ENCODE assay signal across 15 cellular contexts in the genomic region with DNA sequence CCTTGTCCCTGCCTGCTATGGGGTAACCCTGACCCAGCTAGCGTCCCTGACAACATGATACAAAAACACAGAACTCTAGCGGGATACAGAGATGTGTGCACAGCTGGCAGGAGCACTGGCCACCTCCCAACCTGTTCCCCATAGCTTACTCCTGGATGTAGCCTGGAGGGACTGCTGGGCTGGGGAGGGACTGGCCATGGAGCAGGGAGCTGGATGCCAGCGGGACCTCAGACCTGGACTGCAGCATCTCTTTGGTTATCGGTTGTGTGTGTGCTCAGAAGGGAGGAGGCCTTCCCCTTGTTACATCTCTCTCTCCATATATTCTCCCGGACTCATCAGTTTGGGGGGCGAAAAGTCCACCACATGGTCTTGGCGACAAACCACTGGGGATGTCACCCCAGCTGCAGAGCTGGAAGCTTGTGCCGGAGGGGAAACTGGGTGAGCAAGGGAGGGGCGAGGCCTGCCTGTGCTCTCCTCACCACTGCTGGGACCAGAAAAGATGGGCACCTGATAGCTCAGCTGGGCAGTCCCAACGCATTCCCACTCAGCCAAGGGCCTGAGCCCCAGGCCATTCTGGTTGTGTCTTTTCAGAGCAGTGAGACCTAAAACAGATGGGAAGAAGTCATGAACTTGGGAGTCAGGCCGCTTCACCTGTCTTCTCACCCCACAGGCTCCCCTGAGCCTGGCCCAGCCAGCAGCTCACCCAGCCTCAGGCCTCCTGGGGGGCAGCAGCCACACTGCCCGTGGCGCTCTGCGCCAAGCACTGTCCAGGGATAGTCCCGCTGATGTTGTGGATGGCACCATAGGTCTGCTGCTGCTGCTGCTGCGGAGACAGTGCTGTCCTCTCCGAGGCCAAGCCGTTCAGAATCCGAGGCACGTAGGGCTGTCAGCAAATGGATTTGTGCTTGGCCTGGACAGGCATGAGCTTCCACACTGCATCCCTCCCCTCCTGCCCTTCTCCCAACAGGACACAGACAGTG. TPM values are rescaled to one million over a fixed set of nuclear protein-coding genes. Genes with fewer than 3 reads are reported as not detected.
DNase-seq lines count a peak whose midpoint lies in the region; ATAC-seq, FAIRE-seq and TF ChIP-seq lines count a peak whose summit lies in the region.
"Had no signal": no experiment of that assay in that cellular context is flagged by ENCODE, and none has a peak within 500 bp of the region (broad histone marks: within the 10 kb centered on the region; RNA-seq: fewer than 3 reads in every experiment).

No MANE protein-coding gene starts in this region.

- H3K9me1 ChIP-seq in K562 (ENCODE audit: control insufficient read depth, insufficient read depth, low read length) = no peaks in the 10 kb centered on the region

- FAIRE-seq in K562 (lab: Jason Lieb, UNC) = no peak

- no peak overlapping the region for H4K8ac ChIP-seq in H9 (replicated peaks; ENCODE audit: insufficient read length, low read depth, low read length)

- TF ChIP-seq EP300 in K562 (IDR thresholded peaks at IDR 0.05; ENCODE audit: low read length) = no peak

- H3K9ac ChIP-seq in BLaER1 = no peak overlapping the region
- no peak overlapping the region for H3K9ac ChIP-seq in H9 (ENCODE audit: extremely low read depth, insufficient read length, low read length)
- H3K9ac ChIP-seq in K562 (ENCODE audit: insufficient read depth in 1 of 2, low read depth in 2 of 2, low read length in 2 of 2) = peak overlapping the region in 1 of 2 experiments; percentile 23; a peak in 1 of 4 replicates

- H3K4me3 Mint-ChIP-seq in H9 (no peak overlapping the region; a peak in 1 of 5 replicates), MCF 10A (ENCODE audit: unreplicated experiment) (no peak overlapping the region)
- H3K4me3 Mint-ChIP-seq in naive thymus-derived CD8-positive, alpha-beta T cell = peak overlapping the region in 6 of 10 donors; percentile 14 to 77 (median 32)
- H3K4me3 Mint-ChIP-seq: brain had no signal

- no peak for ATAC-seq in K562
- no peak for ATAC-seq in naive thymus-derived CD8-positive, alpha-beta T cell

- H3K4me3 ChIP-seq in BLaER1 (no peak overlapping the region), K562 (no peak overlapping the region), MG63 (no peak overlapping the region)
- H3K4me3 ChIP-seq: PC-9, upper lobe of right lung had no signal

- no peak for TF ChIP-seq RAD21 in K562 (CRISPR knock-in tag; conservative IDR thresholded peaks at IDR 0.05 in 1 of 2, IDR thresholded peaks at IDR 0.05 in 1 of 2)

- H3K4me1 ChIP-seq in BLaER1 (peaks cover 68% of the 10 kb centered on the region), H9 (ENCODE audit: insufficient read depth, low read length) (no peaks in the 10 kb centered on the region), K562 (replicated peaks in 1 of 2; ENCODE audit: control insufficient read depth in 2 of 2, insufficient read depth in 2 of 2, low read length in 2 of 2) (peaks cover 9 to 42% of the 10 kb centered on the region in 2 experiments; a peak in 4 of 5 replicates)

- H2BK20ac ChIP-seq in H9 (ENCODE audit: low read depth, low read length, poor library complexity, severe bottlenecking) = no peak overlapping the region

- H2AFZ ChIP-seq in H9 (ENCODE audit: low read length) (no peak overlapping the region), K562 (ENCODE audit: low read depth, low read length) (no peak overlapping the region)
- H2AFZ ChIP-seq: PC-9 had no signal

- H4K91ac ChIP-seq in H9 (ENCODE audit: insufficient read length, low read depth, low read length) = no peak overlapping the region

- intact Hi-C loops in K562 (cut with micrococcal nuclease) (loop anchor here (2.0 to 10.0 kb wide), 3 partner anchors 70 to 192 kb away; partner anchors contain the start of genes ENAH and SRP9), MCF 10A (cut with micrococcal nuclease) (loop anchor here (1.0 to 5.0 kb wide), 3 partner anchors 69 to 289 kb away; partner anchors contain the start of gene SRP9)

- POLR2A ChIA-PET in K562 (lab: Yijun Ruan, JAX) (interaction anchor here (0.7 to 1.3 kb wide), 4 partner anchors 11 to 208 kb away, joined by 3 to 4 read pairs (median 4); partner anchors contain the start of gene TMEM63A), MCF 10A (lab: Yijun Ruan, JAX) (interaction anchor here (0.7 to 3.0 kb wide), 7 partner anchors 28 to 369 kb away, joined by 3 to 22 read pairs (median 3); partner anchors contain the start of gene SRP9)
- POLR2A ChIA-PET in naive thymus-derived CD8-positive, alpha-beta T cell (lab: Charles Lee) = interaction anchor here (0.6 to 6.5 kb wide), 7 partner anchors 12 to 126 kb away, joined by 3 to 52 read pairs (median 5); partner anchors contain the start of genes SRP9 and TMEM63A

- no peak overlapping the region for H2BK12ac ChIP-seq in H9 (ENCODE audit: insufficient read length, low read depth, low read length)

- H3K27ac ChIP-seq in BLaER1 = peak overlapping the region; percentile 1; the same call in 1 of the 2 replicates
- H3K27ac ChIP-seq in H9 (ENCODE audit: insufficient read length, low read depth, low read length) = no peak overlapping the region
- no peak overlapping the region for H3K27ac ChIP-seq in K562 (ENCODE audit: extremely low read depth, low read depth, low read length)
- H3K27ac ChIP-seq: PC-9, upper lobe of right lung had no signal

- peaks cover 47 to 71% (median 52%) of the 10 kb centered on the region in 3 experiments for H3K36me3 Mint-ChIP-seq in H9 (ENCODE audit: insufficient read depth in 1 of 3, low read depth in 3 of 3)
- H3K36me3 Mint-ChIP-seq in naive thymus-derived CD8-positive, alpha-beta T cell = peaks cover 0 to 43% (median 7%) of the 10 kb centered on the region in 3 donors
- peaks cover 42% of the 10 kb centered on the region for H3K36me3 Mint-ChIP-seq in MCF 10A (ENCODE audit: insufficient read depth, unreplicated experiment)

- H4K5ac ChIP-seq in H9 (ENCODE audit: insufficient read length, low read depth, low read length) = no peak overlapping the region

- H3K36me3 ChIP-seq in BLaER1 (peaks cover 58% of the 10 kb centered on the region), K562 (ENCODE audit: control insufficient read depth, insufficient read depth, low read length) (peaks cover 32% of the 10 kb centered on the region), MG63 (peaks cover 34% of the 10 kb centered on the region)

- H3K9me3 Mint-ChIP-seq in H9 = peaks cover 5 to 6% of the 10 kb centered on the region in 2 experiments
- H3K9me3 Mint-ChIP-seq in naive thymus-derived CD8-positive, alpha-beta T cell = no peaks in the 10 kb centered on the region
- H3K9me3 Mint-ChIP-seq in MCF 10A (ENCODE audit: unreplicated experiment) = no peaks in the 10 kb centered on the region

- no peak for TF ChIP-seq CTCF in H9 (conservative IDR thresholded peaks at IDR 0.05)
- TF ChIP-seq CTCF in K562 (IDR thresholded peaks at IDR 0.05 in 2 of 3, conservative IDR thresholded peaks at IDR 0.05 in 1 of 3; ENCODE audit: insufficient read depth in 2 of 3, low read depth in 1 of 3, low read length in 3 of 3) = no peak
- TF ChIP-seq CTCF in MCF 10A (IDR thresholded peaks at IDR 0.05; ENCODE audit: unreplicated experiment) = no peak

- H3K27ac Mint-ChIP-seq in H9 (peak overlapping the region in 2 of 3 experiments; percentile 49 to 92; a peak in 3 of 7 replicates), MCF 10A (ENCODE audit: low read depth, unreplicated experiment) (no peak overlapping the region)
- H3K27ac Mint-ChIP-seq in naive thymus-derived CD8-positive, alpha-beta T cell = peak overlapping the region; percentile 66 to 98 (median 94)

- WGBS in H9 (ENCODE audit: extremely low coverage, insufficient read length, low lambda C conversion rate) = no CpG with 5 or more reads among the region's 20 CpGs
- 90% methylated on average over 20 of the region's 20 CpGs for WGBS in K562 (ENCODE audit: insufficient coverage, low coverage, missing lambda C conversion rate)

- H3K56ac ChIP-seq in H9 (ENCODE audit: insufficient read length, low read depth, low read length) = no peak overlapping the region

- no peak overlapping the region for H3T11ph ChIP-seq in H9 (ENCODE audit: low read length)

- H3K14ac ChIP-seq in H9 (ENCODE audit: insufficient read depth, low read length) = no peak overlapping the region

- H3K4me2 ChIP-seq in BLaER1 = no peak overlapping the region
- no peak overlapping the region for H3K4me2 ChIP-seq in H9 (ENCODE audit: insufficient read depth, insufficient read length, low read length)
- no peak overlapping the region for H3K4me2 ChIP-seq in K562 (ENCODE audit: insufficient read depth, low read length)
- H3K4me2 ChIP-seq: PC-9 had no signal

- no peaks in the 10 kb centered on the region for H3K27me3 ChIP-seq in BLaER1
- no peaks in the 10 kb centered on the region for H3K27me3 ChIP-seq in H9 (ENCODE audit: insufficient read depth, low read length)
- no peaks in the 10 kb centered on the region for H3K27me3 ChIP-seq in K562 (ENCODE audit: control insufficient read depth in 2 of 2, insufficient read depth in 2 of 2, low read length in 2 of 2)
- H3K27me3 ChIP-seq in MG63 = no peaks in the 10 kb centered on the region
- H3K27me3 ChIP-seq: upper lobe of right lung had no signal

- H2BK15ac ChIP-seq in H9 (ENCODE audit: low read depth, low read length) = no peak overlapping the region

- no peak overlapping the region for H3K4ac ChIP-seq in H9 (ENCODE audit: low read depth, low read length)

- H2BK120ac ChIP-seq in H9 (ENCODE audit: low read depth, low read length, poor library complexity, severe bottlenecking) = no peak overlapping the region

- no peaks in the 10 kb centered on the region for H3K27me3 Mint-ChIP-seq in H9 (ENCODE audit: low read depth)
- no peaks in the 10 kb centered on the region for H3K27me3 Mint-ChIP-seq in naive thymus-derived CD8-positive, alpha-beta T cell
- no peaks in the 10 kb centered on the region for H3K27me3 Mint-ChIP-seq in MCF 10A (ENCODE audit: insufficient read depth, unreplicated experiment)
- H3K27me3 Mint-ChIP-seq: brain had no signal

- no peak for TF ChIP-seq POLR2A in K562 (conservative IDR thresholded peaks at IDR 0.05)

- no peaks in the 10 kb centered on the region for H3K79me2 ChIP-seq in H9 (ENCODE audit: insufficient read depth, low read length)
- H3K79me2 ChIP-seq in K562 (ENCODE audit: control insufficient read depth, insufficient read depth, low read length) = no peaks in the 10 kb centered on the region

- no peak overlapping the region for H2BK5ac ChIP-seq in H9 (ENCODE audit: insufficient read length, low read length)

- CTCF ChIA-PET in K562 (lab: Yijun Ruan, JAX; ENCODE audit: low intra/inter-chr PET ratio) = interaction anchor here (0.7 to 3.6 kb wide), 6 partner anchors 71 to 371 kb away, joined by 3 to 53 read pairs (median 3); no protein-coding TSS in a partner anchor
- CTCF ChIA-PET in MCF 10A (lab: Yijun Ruan, JAX) = interaction anchor here (0.5 to 6.3 kb wide), 39 partner anchors 9 to 1202 kb away, joined by 3 to 58 read pairs (median 5); partner anchors contain the start of genes ENAH, SRP9 and TMEM63A

- H3K9me3 ChIP-seq in BLaER1 (peaks cover 10% of the 10 kb centered on the region), H9 (ENCODE audit: control insufficient read depth, low read depth, low read length) (peaks cover under 1% of the 10 kb centered on the region), K562 (replicated peaks; ENCODE audit: control insufficient read depth, insufficient read depth, low read depth, low read length) (no peaks in the 10 kb centered on the region), MG63 (no peaks in the 10 kb centered on the region)
- H3K9me3 ChIP-seq: upper lobe of right lung had no signal

- no peaks in the 10 kb centered on the region for H3K23me2 ChIP-seq in H9 (ENCODE audit: insufficient read length, low read depth, low read length, poor library complexity, severe bottlenecking)

- H4K20me1 ChIP-seq in BLaER1 (no peaks in the 10 kb centered on the region), H9 (ENCODE audit: control insufficient read depth, insufficient read depth, insufficient read length) (no peaks in the 10 kb centered on the region), K562 (replicated peaks; ENCODE audit: control insufficient read depth, insufficient read depth, low read length) (peaks cover 4% of the 10 kb centered on the region; the same call in 1 of the 2 replicates)

- peak; percentile 30 for DNase-seq in H9
- no peak for DNase-seq in K562 (ENCODE audit: extremely low read depth in 1 of 4, low spot score in 3 of 4)
- peak in 1 of 10 donors; percentile 35 for DNase-seq in naive thymus-derived CD8-positive, alpha-beta T cell
- DNase-seq in hippocampal formation (lab: John Stamatoyannopoulos, UW) = no peak
- DNase-seq in MG63 = no peak
- DNase-seq in MCF 10A (ENCODE audit: unreplicated experiment) = no peak
- no peak for DNase-seq in GOT3 (lab: John Stamatoyannopoulos, UW)
- DNase-seq: activated effector memory CD4-positive, alpha-beta T cell treated with Interleukin-2 at 50 U/mL for 16 hours; NCI-H1417 treated with DMSO at 0.1 percent for 48 hours had no signal

- H3K18ac ChIP-seq in H9 (ENCODE audit: insufficient read length, low read depth, low read length) = no peak overlapping the region

- no peak overlapping the region for H3K23ac ChIP-seq in H9 (ENCODE audit: insufficient read length, low read depth, low read length)

- in situ Hi-C loops in K562 (cut with MboI) = loop anchor here (10.0 kb wide), 1 partner anchor 372 kb away; no protein-coding TSS in a partner anchor

- BruUV-seq in K562 (replicated peaks; lab: Mats Ljungman, UMichigan) (no TSS peak), MCF 10A (replicated peaks; lab: Mats Ljungman, UMichigan) (no TSS peak)

- H2AK5ac ChIP-seq in H9 (ENCODE audit: insufficient read length, low read length) = no peak overlapping the region

- H3K79me1 ChIP-seq in H9 (ENCODE audit: insufficient read depth, low read depth, low read length, poor library complexity, severe bottlenecking) = no peaks in the 10 kb centered on the region

- H3K4me1 Mint-ChIP-seq in H9 (peaks cover 14 to 19% of the 10 kb centered on the region in 2 experiments), MCF 10A (ENCODE audit: insufficient read depth, unreplicated experiment) (no peaks in the 10 kb centered on the region)
- H3K4me1 Mint-ChIP-seq in naive thymus-derived CD8-positive, alpha-beta T cell = peaks cover 38 to 76% (median 72%) of the 10 kb centered on the region in 4 donors

RNA-seq across cellular contexts. Expression of gene TMEM63A, which starts 35.6 kb away (rescaled TPM):
- total RNA-seq in H9 (2021) (75.7 and 80.7 TPM in 2 replicates), K562 (2014; rRNA removed) (17.5 and 21.2 TPM in 2 replicates), K562 (2014; rRNA removed; fragmentation: Illumina TruSeq; extraction: Trizol) (17.2 and 17.6 TPM in 2 replicates), K562 (2015; rRNA removed; fragmentation: Illumina TruSeq; extraction: Trizol) (16.2 and 17.5 TPM in 2 replicates), K562 (2021) (48.5 and 54.6 TPM in 2 replicates), MCF 10A (2022) (52.1 and 71.2 TPM in 2 replicates)
- total RNA-seq in K562 (2011; cell fraction: chromatin; rRNA removed; ENCODE audit: low replicate concordance) = 420 and 854 TPM in 2 replicates
- total RNA-seq in K562 (2011; cell fraction: nucleolus; rRNA removed) = 362 and 382 TPM in 2 replicates
- total RNA-seq in K562 (2011; cell fraction: nucleoplasm; rRNA removed) = 379 and 427 TPM in 2 replicates
- polyA plus RNA-seq in K562 (2011; rRNA removed) (39.2 and 70.5 TPM in 2 replicates), K562 (2014; fragmentation: Illumina TruSeq; extraction: Trizol) (37.7 and 39.0 TPM in 2 replicates), K562 (2014; fragmentation: Nextera tagmentation; extraction: Ambion mirVana) (1 to 10 TPM; 2.0 to 2.8 TPM), K562 (2014; rRNA removed) (30.5 and 32.4 TPM in 2 replicates)
- polyA plus RNA-seq in K562 (2011; cell fraction: cytosol; rRNA removed) = 23.7 and 25.8 TPM in 2 replicates
- 496 and 545 TPM in 2 replicates for polyA plus RNA-seq in K562 (2011; cell fraction: nucleus; rRNA removed)
- polyA plus RNA-seq in K562 (2012) = 27.0 and 59.7 TPM in 2 replicates
- polyA minus RNA-seq in K562 (2011; rRNA and poly(A)+ RNA removed) = 57.7 and 57.8 TPM in 2 replicates
- polyA minus RNA-seq in K562 (2011; cell fraction: cytosol; rRNA and poly(A)+ RNA removed) = 16.8 and 28.1 TPM in 2 replicates
- polyA minus RNA-seq in K562 (2011; cell fraction: nucleus; rRNA and poly(A)+ RNA removed) = 118 and 144 TPM in 2 replicates
- 100 to 1,000 TPM; 427 to 436 TPM for total RNA-seq in naive thymus-derived CD8-positive, alpha-beta T cell
- 10 to 100 TPM; 34.4 to 53.5 (median 45.1) TPM for polyA plus RNA-seq in naive thymus-derived CD8-positive, alpha-beta T cell
- total RNA-seq in MG63 (2014; rRNA removed; shearing (Covaris generic); ENCODE audit: low replicate concordance) = 1.3 and 5.5 TPM in 2 replicates
- polyA plus RNA-seq: neural cell had no signal

RNA-seq across cellular contexts. Expression of gene EPHX1, which starts 36.7 kb away (rescaled TPM):
- 40.6 and 41.0 TPM in 2 replicates for total RNA-seq in H9 (2021)
- 16.4 and 37.6 TPM in 2 replicates for total RNA-seq in K562 (2011; cell fraction: chromatin; rRNA removed; ENCODE audit: low replicate concordance)
- total RNA-seq in K562 (2011; cell fraction: nucleolus; rRNA removed) = 26.8 and 35.4 TPM in 2 replicates
- 21.5 and 25.0 TPM in 2 replicates for total RNA-seq in K562 (2011; cell fraction: nucleoplasm; rRNA removed)
- 8.0 and 11.6 TPM in 2 replicates for total RNA-seq in K562 (2014; rRNA removed)
- total RNA-seq in K562 (2014; rRNA removed; fragmentation: Illumina TruSeq; extraction: Trizol) = 4.7 and 5.1 TPM in 2 replicates
- total RNA-seq in K562 (2015; rRNA removed; fragmentation: Illumina TruSeq; extraction: Trizol) = 6.7 and 7.6 TPM in 2 replicates
- 18.5 and 21.1 TPM in 2 replicates for total RNA-seq in K562 (2021)
- polyA plus RNA-seq in K562 (2011; rRNA removed) = 4.0 and 11.2 TPM in 2 replicates
- 4.7 and 5.2 TPM in 2 replicates for polyA plus RNA-seq in K562 (2011; cell fraction: cytosol; rRNA removed)
- polyA plus RNA-seq in K562 (2011; cell fraction: nucleus; rRNA removed) = 6.3 and 7.3 TPM in 2 replicates
- 26.2 and 32.9 TPM in 2 replicates for polyA plus RNA-seq in K562 (2012)
- 21.9 and 27.0 TPM in 2 replicates for polyA plus RNA-seq in K562 (2014; fragmentation: Illumina TruSeq; extraction: Trizol)
- polyA plus RNA-seq in K562 (2014; fragmentation: Nextera tagmentation; extraction: Ambion mirVana) = under 1 TPM; 0.21 to 0.48 TPM
- polyA plus RNA-seq in K562 (2014; rRNA removed) = 7.5 and 8.8 TPM in 2 replicates
- polyA minus RNA-seq in K562 (2011; rRNA and poly(A)+ RNA removed) = 3.6 and 4.8 TPM in 2 replicates
- 6.6 and 10.0 TPM in 2 replicates for polyA minus RNA-seq in K562 (2011; cell fraction: cytosol; rRNA and poly(A)+ RNA removed)
- 5.0 and 6.2 TPM in 2 replicates for polyA minus RNA-seq in K562 (2011; cell fraction: nucleus; rRNA and poly(A)+ RNA removed)
- 1 to 10 TPM; 5.4 to 5.9 TPM for total RNA-seq in naive thymus-derived CD8-positive, alpha-beta T cell
- 1 to 10 TPM; 1.6 to 2.8 (median 2.0) TPM for polyA plus RNA-seq in naive thymus-derived CD8-positive, alpha-beta T cell
- 80.7 and 111 TPM in 2 replicates for total RNA-seq in MG63 (2014; rRNA removed; shearing (Covaris generic); ENCODE audit: low replicate concordance)
- 25.0 and 35.8 TPM in 2 replicates for total RNA-seq in MCF 10A (2022)

RNA-seq across cellular contexts. Expression of gene LEFTY1, which starts 42.3 kb away (rescaled TPM):
- total RNA-seq in H9 (2021) (102 and 107 TPM in 2 replicates), K562 (2014; rRNA removed) (0.16 TPM in 1 of 2 replicates, not detected in the other), K562 (2014; rRNA removed; fragmentation: Illumina TruSeq; extraction: Trizol) (0.07 TPM in 1 of 2 replicates, not detected in the other), K562 (2015; rRNA removed; fragmentation: Illumina TruSeq; extraction: Trizol) (not detected in 2 replicates), K562 (2021) (0.20 and 0.24 TPM in 2 replicates), MCF 10A (2022) (not detected in 2 replicates)
- 0.88 and 1.0 TPM in 2 replicates for total RNA-seq in K562 (2011; cell fraction: chromatin; rRNA removed; ENCODE audit: low replicate concordance)
- total RNA-seq in K562 (2011; cell fraction: nucleolus; rRNA removed) = 1.2 TPM in 1 of 2 replicates, not detected in the other
- 1.1 TPM in 1 of 2 replicates, not detected in the other for total RNA-seq in K562 (2011; cell fraction: nucleoplasm; rRNA removed)
- polyA plus RNA-seq in K562 (2011; rRNA removed) (0.09 and 0.21 TPM in 2 replicates), K562 (2014; fragmentation: Illumina TruSeq; extraction: Trizol) (0.15 TPM in 1 of 2 replicates, not detected in the other), K562 (2014; fragmentation: Nextera tagmentation; extraction: Ambion mirVana) (not detected), K562 (2014; rRNA removed) (0.13 TPM in 1 of 2 replicates, not detected in the other)
- 0.09 and 0.30 TPM in 2 replicates for polyA plus RNA-seq in K562 (2011; cell fraction: cytosol; rRNA removed)
- 0.41 and 0.67 TPM in 2 replicates for polyA plus RNA-seq in K562 (2011; cell fraction: nucleus; rRNA removed)
- polyA plus RNA-seq in K562 (2012) = 0.04 and 0.07 TPM in 2 replicates
- polyA minus RNA-seq in K562 (2011; rRNA and poly(A)+ RNA removed) = not detected in 2 replicates
- not detected in 2 replicates for polyA minus RNA-seq in K562 (2011; cell fraction: cytosol; rRNA and poly(A)+ RNA removed)
- polyA minus RNA-seq in K562 (2011; cell fraction: nucleus; rRNA and poly(A)+ RNA removed) = 0.22 and 0.27 TPM in 2 replicates
- not detected for total RNA-seq in naive thymus-derived CD8-positive, alpha-beta T cell
- polyA plus RNA-seq in naive thymus-derived CD8-positive, alpha-beta T cell = under 1 TPM in 1 of 3 donors, not detected in 2; 0.22 TPM
- total RNA-seq in MG63 (2014; rRNA removed; shearing (Covaris generic); ENCODE audit: low replicate concordance) = not detected in 2 replicates
- total RNA-seq: Daoy, PC-9 had no signal

Comparison
In these comparisons a context has a peak if more than half of its experiments do, and no peak if none do; other contexts are left out.
1. H3K4me3 Mint-ChIP-seq: peak in naive thymus-derived CD8-positive, alpha-beta T cell (6 of 10); none in H9 (0 of 2) and MCF 10A (single experiment).
2. RNA of gene LEFTY1, which starts 42.3 kb away (total RNA-seq): 102 to 107 TPM in H9; not detected in naive thymus-derived CD8-positive, alpha-beta T cell, 0.07 to 1.2 TPM in K562, not detected in MG63 and not detected in MCF 10A; every median in the first group is over 10 times any median in the second.